Comparison of ENCODE assay signal across 24 cellular contexts in genomic region chr12:5622280-5622679, GRCh38.
"Had no signal": no experiment of that assay in that cellular context is flagged by ENCODE, and none has a peak within 500 bp of the region (broad histone marks: within the 10 kb centered on the region; RNA-seq: fewer than 3 reads in every experiment).

No MANE protein-coding gene starts in this region.

- H3K9me3 ChIP-seq: body of pancreas, heart left ventricle, left lung, ovary, uterus had no signal

- H3K36me3 ChIP-seq: heart left ventricle, left lung, ovary, uterus had no signal

- ATAC-seq: activated CD4-positive, alpha-beta T cell treated with anti-CD3 and anti-CD28 coated beads for 36 hours; activated naive CD4-positive, alpha-beta T cell treated with anti-CD3 and anti-CD28 coated beads, Interleukin-2, amount 50 U/mL, for 72 hours; activated T-cell treated with anti-CD3 and anti-CD28 coated beads, Interleukin-2, amount 50 U/mL, for 72 hours; body of pancreas; heart left ventricle; left lung had no signal

- H3K4me3 ChIP-seq: body of pancreas, coronary artery, dorsolateral prefrontal cortex, heart left ventricle, left lung, lung, ovary, uterus had no signal

- H3K4me1 Mint-ChIP-seq: activated CD4-positive, alpha-beta T cell treated with anti-CD3 and anti-CD28 coated beads for 36 hours had no signal

- H3K9me3 Mint-ChIP-seq: activated naive CD4-positive, alpha-beta T cell treated with anti-CD3 and anti-CD28 coated beads, Interleukin-2, amount 50 U/mL, for 72 hours; activated T-cell treated with anti-CD3 and anti-CD28 coated beads, Interleukin-2, amount 50 U/mL, for 72 hours; nephron; T-helper 2 cell treated with Interferon-gamma antibody and Interleukin-4, amounts not matched to agents 5 μg/mL and 100 μg/mL, for 36 hours had no signal

- H3K27ac Mint-ChIP-seq: activated CD4-positive, alpha-beta T cell treated with anti-CD3 and anti-CD28 coated beads for 36 hours; activated T-cell treated with anti-CD3 and anti-CD28 coated beads, Interleukin-2, amount 50 U/mL, for 72 hours; nephron; progenitor cell of endocrine pancreas; T-helper 2 cell treated with Interferon-gamma antibody and Interleukin-4, amounts not matched to agents 5 μg/mL and 100 μg/mL, for 36 hours had no signal

- H3K4me3 Mint-ChIP-seq: activated CD4-positive, alpha-beta T cell treated with anti-CD3 and anti-CD28 coated beads for 36 hours; activated T-cell treated with anti-CD3 and anti-CD28 coated beads, Interleukin-2, amount 50 U/mL, for 72 hours; nephron; T-helper 2 cell treated with Interferon-gamma antibody and Interleukin-4, amounts not matched to agents 5 μg/mL and 100 μg/mL, for 36 hours had no signal

- DNase-seq: activated CD4-positive, alpha-beta T cell treated with anti-CD3 and anti-CD28 coated beads for 36 hours; activated CD4-positive, CD25-positive, alpha-beta regulatory T cell; activated naive CD4-positive, alpha-beta T cell; activated T-cell treated with anti-CD3 and anti-CD28 coated beads for 4 hours; activated T-cell treated with anti-CD3 and anti-CD28 coated beads, Interleukin-2, amount 50 U/mL, for 72 hours; body of pancreas; dorsolateral prefrontal cortex; effector memory CD4-positive, alpha-beta T cell; heart left ventricle; kidney glomerular epithelial cell; left lung; ovary; stimulated activated CD4-positive, alpha-beta T cell treated with anti-CD3 and anti-CD28 coated beads, Interleukin-15, amount 100 ng/mL, for 24 hours; stimulated activated CD4-positive, alpha-beta T cell treated with anti-CD3 and anti-CD28 coated beads, Interleukin-2, amount 100 ng/mL, for 24 hours; stimulated activated naive CD4-positive, alpha-beta T cell; T-helper 1 cell; trophoblast cell; uterus had no signal

- H3K36me3 Mint-ChIP-seq: activated naive CD4-positive, alpha-beta T cell treated with anti-CD3 and anti-CD28 coated beads, Interleukin-2, amount 50 U/mL, for 72 hours had no signal

- H3K27ac ChIP-seq: body of pancreas, dorsolateral prefrontal cortex, heart left ventricle, left lung, ovary, uterus had no signal

- H3K4me1 ChIP-seq: body of pancreas, left lung, uterus had no signal

- H3K27me3 ChIP-seq: body of pancreas, left lung, ovary, uterus had no signal
